Comparison of ENCODE assay signal across 1 cellular context in the genomic region with DNA sequence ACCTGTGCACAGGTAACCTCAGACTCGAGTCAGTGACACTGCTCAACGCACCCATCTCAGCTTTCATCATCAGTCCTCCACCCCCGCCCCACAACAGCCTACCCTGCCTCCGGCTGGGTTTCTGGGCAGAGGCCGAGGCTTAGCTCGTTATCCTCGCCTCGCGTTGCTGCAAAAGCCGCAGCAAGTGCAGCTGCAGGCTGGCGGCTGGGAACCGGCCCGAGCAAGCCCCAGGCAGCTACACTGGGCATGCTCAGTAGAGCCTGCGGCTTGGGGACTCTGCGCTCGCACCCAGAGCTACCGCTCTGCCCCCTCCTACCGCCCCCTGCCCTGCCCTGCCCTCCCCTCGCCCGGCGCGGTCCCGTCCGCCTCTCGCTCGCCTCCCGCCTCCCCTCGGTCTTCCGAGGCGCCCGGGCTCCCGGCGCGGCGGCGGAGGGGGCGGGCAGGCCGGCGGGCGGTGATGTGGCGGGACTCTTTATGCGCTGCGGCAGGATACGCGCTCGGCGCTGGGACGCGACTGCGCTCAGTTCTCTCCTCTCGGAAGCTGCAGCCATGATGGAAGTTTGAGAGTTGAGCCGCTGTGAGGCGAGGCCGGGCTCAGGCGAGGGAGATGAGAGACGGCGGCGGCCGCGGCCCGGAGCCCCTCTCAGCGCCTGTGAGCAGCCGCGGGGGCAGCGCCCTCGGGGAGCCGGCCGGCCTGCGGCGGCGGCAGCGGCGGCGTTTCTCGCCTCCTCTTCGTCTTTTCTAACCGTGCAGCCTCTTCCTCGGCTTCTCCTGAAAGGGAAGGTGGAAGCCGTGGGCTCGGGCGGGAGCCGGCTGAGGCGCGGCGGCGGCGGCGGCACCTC.
A peak's percentile ranks its signal among the peaks of the same experiment; 100 is the strongest.
TF ChIP-seq lines count a peak whose summit lies in the region.

A gene with protein sequence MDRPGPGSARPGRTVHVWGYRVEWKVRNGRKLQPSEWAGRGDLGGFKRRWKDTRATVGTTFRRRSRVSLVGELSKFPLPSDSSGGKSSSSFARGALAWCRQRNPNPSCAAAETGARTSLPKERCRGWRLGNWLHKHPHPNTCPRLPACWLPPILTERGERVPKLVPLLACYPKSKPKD (minus strand): TSS at position 432 of the 842 bp plus-strand sequence. CDS start 1,046 bp downstream, outside the sequence.
A gene (plus strand): TSS at position 524 of the 842 bp plus-strand sequence. CDS start 845 bp downstream, outside the sequence.

TF ChIP-seq in HepG2, 621 proteins besides CTCF, POLR2A, EP300 and RAD21 (continued from another document and continues in another):
- TF ChIP-seq, protein P1, sequence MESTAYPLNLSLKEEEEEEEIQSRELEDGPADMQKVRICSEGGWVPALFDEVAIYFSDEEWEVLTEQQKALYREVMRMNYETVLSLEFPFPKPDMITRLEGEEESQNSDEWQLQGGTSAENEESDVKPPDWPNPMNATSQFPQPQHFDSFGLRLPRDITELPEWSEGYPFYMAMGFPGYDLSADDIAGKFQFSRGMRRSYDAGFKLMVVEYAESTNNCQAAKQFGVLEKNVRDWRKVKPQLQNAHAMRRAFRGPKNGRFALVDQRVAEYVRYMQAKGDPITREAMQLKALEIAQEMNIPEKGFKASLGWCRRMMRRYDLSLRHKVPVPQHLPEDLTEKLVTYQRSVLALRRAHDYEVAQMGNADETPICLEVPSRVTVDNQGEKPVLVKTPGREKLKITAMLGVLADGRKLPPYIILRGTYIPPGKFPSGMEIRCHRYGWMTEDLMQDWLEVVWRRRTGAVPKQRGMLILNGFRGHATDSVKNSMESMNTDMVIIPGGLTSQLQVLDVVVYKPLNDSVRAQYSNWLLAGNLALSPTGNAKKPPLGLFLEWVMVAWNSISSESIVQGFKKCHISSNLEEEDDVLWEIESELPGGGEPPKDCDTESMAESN (CRISPR knock-in tag; conservative IDR thresholded peaks at IDR 0.05), result peak; percentile 95
- TF ChIP-seq MLLT10 (CRISPR knock-in tag; IDR thresholded peaks at IDR 0.05), result no peak
- peak; percentile 84 for TF ChIP-seq MEIS2 (CRISPR knock-in tag; IDR thresholded peaks at IDR 0.05)
- no peak for TF ChIP-seq SATB2 (CRISPR knock-in tag; IDR thresholded peaks at IDR 0.05)
- TF ChIP-seq ZNF563 (CRISPR knock-in tag; IDR thresholded peaks at IDR 0.05), result peak; percentile 53
- no peak for TF ChIP-seq MAFF (IDR thresholded peaks at IDR 0.05; ENCODE audit: low read depth, low read length)
- TF ChIP-seq RFX3 (CRISPR knock-in tag; IDR thresholded peaks at IDR 0.05), result no peak
- no peak for TF ChIP-seq ZNF567 (CRISPR knock-in tag; IDR thresholded peaks at IDR 0.05; ENCODE audit: borderline replicate concordance)
- TF ChIP-seq JUNB (CRISPR knock-in tag; IDR thresholded peaks at IDR 0.05; ENCODE audit: borderline replicate concordance), result no peak
- TF ChIP-seq, protein P2, sequence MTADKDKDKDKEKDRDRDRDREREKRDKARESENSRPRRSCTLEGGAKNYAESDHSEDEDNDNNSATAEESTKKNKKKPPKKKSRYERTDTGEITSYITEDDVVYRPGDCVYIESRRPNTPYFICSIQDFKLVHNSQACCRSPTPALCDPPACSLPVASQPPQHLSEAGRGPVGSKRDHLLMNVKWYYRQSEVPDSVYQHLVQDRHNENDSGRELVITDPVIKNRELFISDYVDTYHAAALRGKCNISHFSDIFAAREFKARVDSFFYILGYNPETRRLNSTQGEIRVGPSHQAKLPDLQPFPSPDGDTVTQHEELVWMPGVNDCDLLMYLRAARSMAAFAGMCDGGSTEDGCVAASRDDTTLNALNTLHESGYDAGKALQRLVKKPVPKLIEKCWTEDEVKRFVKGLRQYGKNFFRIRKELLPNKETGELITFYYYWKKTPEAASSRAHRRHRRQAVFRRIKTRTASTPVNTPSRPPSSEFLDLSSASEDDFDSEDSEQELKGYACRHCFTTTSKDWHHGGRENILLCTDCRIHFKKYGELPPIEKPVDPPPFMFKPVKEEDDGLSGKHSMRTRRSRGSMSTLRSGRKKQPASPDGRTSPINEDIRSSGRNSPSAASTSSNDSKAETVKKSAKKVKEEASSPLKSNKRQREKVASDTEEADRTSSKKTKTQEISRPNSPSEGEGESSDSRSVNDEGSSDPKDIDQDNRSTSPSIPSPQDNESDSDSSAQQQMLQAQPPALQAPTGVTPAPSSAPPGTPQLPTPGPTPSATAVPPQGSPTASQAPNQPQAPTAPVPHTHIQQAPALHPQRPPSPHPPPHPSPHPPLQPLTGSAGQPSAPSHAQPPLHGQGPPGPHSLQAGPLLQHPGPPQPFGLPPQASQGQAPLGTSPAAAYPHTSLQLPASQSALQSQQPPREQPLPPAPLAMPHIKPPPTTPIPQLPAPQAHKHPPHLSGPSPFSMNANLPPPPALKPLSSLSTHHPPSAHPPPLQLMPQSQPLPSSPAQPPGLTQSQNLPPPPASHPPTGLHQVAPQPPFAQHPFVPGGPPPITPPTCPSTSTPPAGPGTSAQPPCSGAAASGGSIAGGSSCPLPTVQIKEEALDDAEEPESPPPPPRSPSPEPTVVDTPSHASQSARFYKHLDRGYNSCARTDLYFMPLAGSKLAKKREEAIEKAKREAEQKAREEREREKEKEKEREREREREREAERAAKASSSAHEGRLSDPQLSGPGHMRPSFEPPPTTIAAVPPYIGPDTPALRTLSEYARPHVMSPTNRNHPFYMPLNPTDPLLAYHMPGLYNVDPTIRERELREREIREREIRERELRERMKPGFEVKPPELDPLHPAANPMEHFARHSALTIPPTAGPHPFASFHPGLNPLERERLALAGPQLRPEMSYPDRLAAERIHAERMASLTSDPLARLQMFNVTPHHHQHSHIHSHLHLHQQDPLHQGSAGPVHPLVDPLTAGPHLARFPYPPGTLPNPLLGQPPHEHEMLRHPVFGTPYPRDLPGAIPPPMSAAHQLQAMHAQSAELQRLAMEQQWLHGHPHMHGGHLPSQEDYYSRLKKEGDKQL (CRISPR knock-in tag; IDR thresholded peaks at IDR 0.05; ENCODE audit: low read depth), result no peak
- peak; percentile 42 for TF ChIP-seq RXRB (CRISPR knock-in tag; IDR thresholded peaks at IDR 0.05; ENCODE audit: borderline replicate concordance)
- peak; percentile 69 for TF ChIP-seq SKI (IDR thresholded peaks at IDR 0.05; ENCODE audit: partially characterized antibody)
- no peak for TF ChIP-seq CC2D1A (CRISPR knock-in tag; IDR thresholded peaks at IDR 0.05)
- TF ChIP-seq, protein P3, sequence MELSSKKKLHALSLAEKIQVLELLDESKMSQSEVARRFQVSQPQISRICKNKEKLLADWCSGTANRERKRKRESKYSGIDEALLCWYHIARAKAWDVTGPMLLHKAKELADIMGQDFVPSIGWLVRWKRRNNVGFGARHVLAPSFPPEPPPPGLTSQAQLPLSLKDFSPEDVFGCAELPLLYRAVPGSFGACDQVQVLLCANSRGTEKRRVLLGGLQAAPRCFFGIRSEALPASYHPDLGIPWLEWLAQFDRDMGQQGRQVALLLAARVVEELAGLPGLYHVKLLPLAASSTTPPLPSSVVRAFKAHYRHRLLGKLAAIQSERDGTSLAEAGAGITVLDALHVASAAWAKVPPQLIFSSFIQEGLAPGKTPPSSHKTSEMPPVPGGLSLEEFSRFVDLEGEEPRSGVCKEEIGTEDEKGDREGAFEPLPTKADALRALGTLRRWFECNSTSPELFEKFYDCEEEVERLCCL (CRISPR knock-in tag; IDR thresholded peaks at IDR 0.05; ENCODE audit: borderline replicate concordance), result no peak
- TF ChIP-seq, protein P4, sequence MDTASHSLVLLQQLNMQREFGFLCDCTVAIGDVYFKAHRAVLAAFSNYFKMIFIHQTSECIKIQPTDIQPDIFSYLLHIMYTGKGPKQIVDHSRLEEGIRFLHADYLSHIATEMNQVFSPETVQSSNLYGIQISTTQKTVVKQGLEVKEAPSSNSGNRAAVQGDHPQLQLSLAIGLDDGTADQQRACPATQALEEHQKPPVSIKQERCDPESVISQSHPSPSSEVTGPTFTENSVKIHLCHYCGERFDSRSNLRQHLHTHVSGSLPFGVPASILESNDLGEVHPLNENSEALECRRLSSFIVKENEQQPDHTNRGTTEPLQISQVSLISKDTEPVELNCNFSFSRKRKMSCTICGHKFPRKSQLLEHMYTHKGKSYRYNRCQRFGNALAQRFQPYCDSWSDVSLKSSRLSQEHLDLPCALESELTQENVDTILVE (CRISPR knock-in tag; IDR thresholded peaks at IDR 0.05), result peak; percentile 99
- TF ChIP-seq RBM39 (IDR thresholded peaks at IDR 0.05; ENCODE audit: low read depth, low read length, poor library complexity, severe bottlenecking), result no peak
- no peak for TF ChIP-seq ZNF530 (CRISPR knock-in tag; IDR thresholded peaks at IDR 0.05; ENCODE audit: low read depth)
- TF ChIP-seq, protein P5, sequence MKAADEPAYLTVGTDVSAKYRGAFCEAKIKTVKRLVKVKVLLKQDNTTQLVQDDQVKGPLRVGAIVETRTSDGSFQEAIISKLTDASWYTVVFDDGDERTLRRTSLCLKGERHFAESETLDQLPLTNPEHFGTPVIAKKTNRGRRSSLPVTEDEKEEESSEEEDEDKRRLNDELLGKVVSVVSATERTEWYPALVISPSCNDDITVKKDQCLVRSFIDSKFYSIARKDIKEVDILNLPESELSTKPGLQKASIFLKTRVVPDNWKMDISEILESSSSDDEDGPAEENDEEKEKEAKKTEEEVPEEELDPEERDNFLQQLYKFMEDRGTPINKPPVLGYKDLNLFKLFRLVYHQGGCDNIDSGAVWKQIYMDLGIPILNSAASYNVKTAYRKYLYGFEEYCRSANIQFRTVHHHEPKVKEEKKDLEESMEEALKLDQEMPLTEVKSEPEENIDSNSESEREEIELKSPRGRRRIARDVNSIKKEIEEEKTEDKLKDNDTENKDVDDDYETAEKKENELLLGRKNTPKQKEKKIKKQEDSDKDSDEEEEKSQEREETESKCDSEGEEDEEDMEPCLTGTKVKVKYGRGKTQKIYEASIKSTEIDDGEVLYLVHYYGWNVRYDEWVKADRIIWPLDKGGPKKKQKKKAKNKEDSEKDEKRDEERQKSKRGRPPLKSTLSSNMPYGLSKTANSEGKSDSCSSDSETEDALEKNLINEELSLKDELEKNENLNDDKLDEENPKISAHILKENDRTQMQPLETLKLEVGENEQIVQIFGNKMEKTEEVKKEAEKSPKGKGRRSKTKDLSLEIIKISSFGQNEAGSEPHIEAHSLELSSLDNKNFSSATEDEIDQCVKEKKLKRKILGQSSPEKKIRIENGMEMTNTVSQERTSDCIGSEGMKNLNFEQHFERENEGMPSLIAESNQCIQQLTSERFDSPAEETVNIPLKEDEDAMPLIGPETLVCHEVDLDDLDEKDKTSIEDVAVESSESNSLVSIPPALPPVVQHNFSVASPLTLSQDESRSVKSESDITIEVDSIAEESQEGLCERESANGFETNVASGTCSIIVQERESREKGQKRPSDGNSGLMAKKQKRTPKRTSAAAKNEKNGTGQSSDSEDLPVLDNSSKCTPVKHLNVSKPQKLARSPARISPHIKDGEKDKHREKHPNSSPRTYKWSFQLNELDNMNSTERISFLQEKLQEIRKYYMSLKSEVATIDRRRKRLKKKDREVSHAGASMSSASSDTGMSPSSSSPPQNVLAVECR (CRISPR knock-in tag; IDR thresholded peaks at IDR 0.05; ENCODE audit: borderline replicate concordance), result peak; percentile 81
- peak; percentile 94 for TF ChIP-seq SALL1 (CRISPR knock-in tag; IDR thresholded peaks at IDR 0.05)
- TF ChIP-seq KDM5B (CRISPR knock-in tag; IDR thresholded peaks at IDR 0.05; ENCODE audit: borderline replicate concordance), result no peak
- TF ChIP-seq ZNF337 (CRISPR knock-in tag; IDR thresholded peaks at IDR 0.05; ENCODE audit: borderline replicate concordance, low read depth), result no peak
- TF ChIP-seq, protein P6, sequence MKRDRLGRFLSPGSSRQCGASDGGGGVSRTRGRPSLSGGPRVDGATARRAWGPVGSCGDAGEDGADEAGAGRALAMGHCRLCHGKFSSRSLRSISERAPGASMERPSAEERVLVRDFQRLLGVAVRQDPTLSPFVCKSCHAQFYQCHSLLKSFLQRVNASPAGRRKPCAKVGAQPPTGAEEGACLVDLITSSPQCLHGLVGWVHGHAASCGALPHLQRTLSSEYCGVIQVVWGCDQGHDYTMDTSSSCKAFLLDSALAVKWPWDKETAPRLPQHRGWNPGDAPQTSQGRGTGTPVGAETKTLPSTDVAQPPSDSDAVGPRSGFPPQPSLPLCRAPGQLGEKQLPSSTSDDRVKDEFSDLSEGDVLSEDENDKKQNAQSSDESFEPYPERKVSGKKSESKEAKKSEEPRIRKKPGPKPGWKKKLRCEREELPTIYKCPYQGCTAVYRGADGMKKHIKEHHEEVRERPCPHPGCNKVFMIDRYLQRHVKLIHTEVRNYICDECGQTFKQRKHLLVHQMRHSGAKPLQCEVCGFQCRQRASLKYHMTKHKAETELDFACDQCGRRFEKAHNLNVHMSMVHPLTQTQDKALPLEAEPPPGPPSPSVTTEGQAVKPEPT (CRISPR knock-in tag; IDR thresholded peaks at IDR 0.05; ENCODE audit: low read depth), result peak; percentile 86
- TF ChIP-seq ZBTB42 (CRISPR knock-in tag; IDR thresholded peaks at IDR 0.05), result 0 out of 2 replicates have a peak, but pooled peaks have one; percentile 21
- TF ChIP-seq, protein P7, sequence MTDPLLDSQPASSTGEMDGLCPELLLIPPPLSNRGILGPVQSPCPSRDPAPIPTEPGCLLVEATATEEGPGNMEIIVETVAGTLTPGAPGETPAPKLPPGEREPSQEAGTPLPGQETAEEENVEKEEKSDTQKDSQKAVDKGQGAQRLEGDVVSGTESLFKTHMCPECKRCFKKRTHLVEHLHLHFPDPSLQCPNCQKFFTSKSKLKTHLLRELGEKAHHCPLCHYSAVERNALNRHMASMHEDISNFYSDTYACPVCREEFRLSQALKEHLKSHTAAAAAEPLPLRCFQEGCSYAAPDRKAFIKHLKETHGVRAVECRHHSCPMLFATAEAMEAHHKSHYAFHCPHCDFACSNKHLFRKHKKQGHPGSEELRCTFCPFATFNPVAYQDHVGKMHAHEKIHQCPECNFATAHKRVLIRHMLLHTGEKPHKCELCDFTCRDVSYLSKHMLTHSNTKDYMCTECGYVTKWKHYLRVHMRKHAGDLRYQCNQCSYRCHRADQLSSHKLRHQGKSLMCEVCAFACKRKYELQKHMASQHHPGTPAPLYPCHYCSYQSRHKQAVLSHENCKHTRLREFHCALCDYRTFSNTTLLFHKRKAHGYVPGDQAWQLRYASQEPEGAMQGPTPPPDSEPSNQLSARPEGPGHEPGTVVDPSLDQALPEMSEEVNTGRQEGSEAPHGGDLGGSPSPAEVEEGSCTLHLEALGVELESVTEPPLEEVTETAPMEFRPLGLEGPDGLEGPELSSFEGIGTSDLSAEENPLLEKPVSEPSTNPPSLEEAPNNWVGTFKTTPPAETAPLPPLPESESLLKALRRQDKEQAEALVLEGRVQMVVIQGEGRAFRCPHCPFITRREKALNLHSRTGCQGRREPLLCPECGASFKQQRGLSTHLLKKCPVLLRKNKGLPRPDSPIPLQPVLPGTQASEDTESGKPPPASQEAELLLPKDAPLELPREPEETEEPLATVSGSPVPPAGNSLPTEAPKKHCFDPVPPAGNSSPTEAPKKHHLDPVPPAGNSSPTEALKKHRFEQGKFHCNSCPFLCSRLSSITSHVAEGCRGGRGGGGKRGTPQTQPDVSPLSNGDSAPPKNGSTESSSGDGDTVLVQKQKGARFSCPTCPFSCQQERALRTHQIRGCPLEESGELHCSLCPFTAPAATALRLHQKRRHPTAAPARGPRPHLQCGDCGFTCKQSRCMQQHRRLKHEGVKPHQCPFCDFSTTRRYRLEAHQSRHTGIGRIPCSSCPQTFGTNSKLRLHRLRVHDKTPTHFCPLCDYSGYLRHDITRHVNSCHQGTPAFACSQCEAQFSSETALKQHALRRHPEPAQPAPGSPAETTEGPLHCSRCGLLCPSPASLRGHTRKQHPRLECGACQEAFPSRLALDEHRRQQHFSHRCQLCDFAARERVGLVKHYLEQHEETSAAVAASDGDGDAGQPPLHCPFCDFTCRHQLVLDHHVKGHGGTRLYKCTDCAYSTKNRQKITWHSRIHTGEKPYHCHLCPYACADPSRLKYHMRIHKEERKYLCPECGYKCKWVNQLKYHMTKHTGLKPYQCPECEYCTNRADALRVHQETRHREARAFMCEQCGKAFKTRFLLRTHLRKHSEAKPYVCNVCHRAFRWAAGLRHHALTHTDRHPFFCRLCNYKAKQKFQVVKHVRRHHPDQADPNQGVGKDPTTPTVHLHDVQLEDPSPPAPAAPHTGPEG (CRISPR knock-in tag; IDR thresholded peaks at IDR 0.05), result no peak
